In genomic region chr1:224124220-224124619, GRCh38 we compare ENCODE assay signal across 15 cellular contexts. TPM values are rescaled to one million over a fixed set of nuclear protein-coding genes. Genes with fewer than 3 reads are reported as not detected.
DNase-seq lines count a peak whose midpoint lies in the region; TF ChIP-seq lines count a peak whose summit lies in the region.
"Had no signal": no experiment of that assay in that cellular context is flagged by ENCODE, and none has a peak within 500 bp of the region (broad histone marks: within the 10 kb centered on the region; RNA-seq: fewer than 3 reads in every experiment).

No MANE protein-coding gene starts in this region.

- H3K36me3 ChIP-seq in SK-N-MC (ENCODE audit: insufficient read depth, low read length): peaks cover 18% of the 10 kb centered on the region
- peaks cover 4% of the 10 kb centered on the region for H3K36me3 ChIP-seq in CD4-positive, alpha-beta memory T cell (ENCODE audit: insufficient read depth, low read length)

- H3K27ac Mint-ChIP-seq in CD4-positive, alpha-beta memory T cell: peak overlapping the region in 1 of 7 donors; percentile 7

- TF ChIP-seq CTCF in AG04449 (IDR thresholded peaks at IDR 0.05; ENCODE audit: insufficient read depth, low read length, missing control alignments) (no peak), fibroblast of villous mesenchyme (IDR thresholded peaks at IDR 0.05; ENCODE audit: insufficient read depth, low read depth, low read length) (no peak)

- DNase-seq in AG04449 (ENCODE audit: low read depth, low spot score): peak; percentile 10
- peak; percentile 46 for DNase-seq in EL
- no peak for DNase-seq in SK-N-MC (ENCODE audit: low read depth, low spot score)
- DNase-seq in fibroblast of villous mesenchyme (ENCODE audit: low read depth): peak; percentile 7
- DNase-seq in NCI-H1048 (lab: John Stamatoyannopoulos, UW): no peak
- no peak for DNase-seq in glomerular visceral epithelial cell (ENCODE audit: extremely low spot score)
- DNase-seq in CD4-positive, alpha-beta memory T cell: no peak
- DNase-seq: CD4-positive, CD25-positive, alpha-beta regulatory T cell; DND-41; HCEC 1CT; IMR-90; KG1 had no signal

- H3K9ac ChIP-seq in SK-N-MC (ENCODE audit: insufficient read length): no peak overlapping the region
- H3K9ac ChIP-seq: BLaER1 treated with 17β-estradiol and CSF1 and Interleukin-3, amounts not matched to agents 10 nM and 100 nM had no signal

- H3K9me3 ChIP-seq in SK-N-MC (ENCODE audit: low read depth, low read length): no peaks in the 10 kb centered on the region
- no peaks in the 10 kb centered on the region for H3K9me3 ChIP-seq in CD4-positive, alpha-beta memory T cell (ENCODE audit: control insufficient read depth in 1 of 2, low read length in 2 of 2)
- H3K9me3 ChIP-seq: BLaER1 treated with 17β-estradiol and CSF1 and Interleukin-3, amounts not matched to agents 10 nM and 100 nM had no signal

- CTCF ChIA-PET in AG04449 (lab: Yijun Ruan, JAX): interaction anchor here (1.2 to 4.1 kb wide), 4 partner anchors 9 to 425 kb away, joined by 3 to 20 read pairs (median 9); no protein-coding TSS in a partner anchor
- CTCF ChIA-PET in CD4-positive, alpha-beta memory T cell (lab: Charles Lee; ENCODE audit: partially characterized antibody): no interaction called here

- peaks cover 3% of the 10 kb centered on the region for H3K4me1 ChIP-seq in CD4-positive, alpha-beta memory T cell (ENCODE audit: insufficient read depth, low read length)
- H3K4me1 ChIP-seq: BLaER1 treated with 17β-estradiol and CSF1 and Interleukin-3, amounts not matched to agents 10 nM and 100 nM had no signal

- peaks cover 28 to 57% (median 40%) of the 10 kb centered on the region in 4 donors for H3K4me1 Mint-ChIP-seq in CD4-positive, alpha-beta memory T cell

- no peaks in the 10 kb centered on the region for H3K27me3 Mint-ChIP-seq in CD4-positive, alpha-beta memory T cell
- H3K27me3 Mint-ChIP-seq: CD4-positive, CD25-positive, alpha-beta regulatory T cell had no signal

- H3K27ac ChIP-seq in SK-N-MC: peak overlapping the region; percentile 78; the same call in 1 of the 2 replicates
- no peak overlapping the region for H3K27ac ChIP-seq in CD4-positive, alpha-beta memory T cell (ENCODE audit: low read depth, low read length)
- H3K27ac ChIP-seq: 22Rv1; BLaER1 treated with 17β-estradiol and CSF1 and Interleukin-3, amounts not matched to agents 10 nM and 100 nM had no signal

- POLR2A ChIA-PET in AG04449 (lab: Yijun Ruan, JAX): interaction anchor here (0.7 kb wide), 1 partner anchor 80 kb away, joined by 4 read pairs; no protein-coding TSS in a partner anchor
- POLR2A ChIA-PET in CD4-positive, alpha-beta memory T cell (lab: Charles Lee; ENCODE audit: partially characterized antibody): no interaction called here

- H3K27me3 ChIP-seq in CD4-positive, alpha-beta memory T cell (ENCODE audit: insufficient read depth, low read length): no peaks in the 10 kb centered on the region
- H3K27me3 ChIP-seq: BLaER1 treated with 17β-estradiol and CSF1 and Interleukin-3, amounts not matched to agents 10 nM and 100 nM had no signal

- peaks cover 17 to 24% of the 10 kb centered on the region in 2 donors for H3K36me3 Mint-ChIP-seq in CD4-positive, alpha-beta memory T cell

- intact Hi-C loops in CD4-positive, alpha-beta memory T cell (cut with micrococcal nuclease): no loop called here

- no peak overlapping the region for H3K4me3 Mint-ChIP-seq in CD4-positive, alpha-beta memory T cell
- H3K4me3 Mint-ChIP-seq: CD4-positive, CD25-positive, alpha-beta regulatory T cell had no signal

- no peak overlapping the region for H3K4me3 ChIP-seq in AG04449 (ENCODE audit: low read depth, low read length)
- H3K4me3 ChIP-seq in SK-N-MC: no peak overlapping the region
- no peak overlapping the region for H3K4me3 ChIP-seq in fibroblast of villous mesenchyme (ENCODE audit: low read depth, low read length)
- H3K4me3 ChIP-seq in CD4-positive, alpha-beta memory T cell (ENCODE audit: low read length in 2 of 2): no peak overlapping the region
- H3K4me3 ChIP-seq: BLaER1 treated with 17β-estradiol and CSF1 and Interleukin-3, amounts not matched to agents 10 nM and 100 nM; GM12878 had no signal

- no peaks in the 10 kb centered on the region for H3K9me3 Mint-ChIP-seq in CD4-positive, alpha-beta memory T cell
- H3K9me3 Mint-ChIP-seq: CD4-positive, CD25-positive, alpha-beta regulatory T cell had no signal

RNA-seq across cellular contexts. Expression of gene FBXO28, which starts 10.3 kb away (rescaled TPM):
- 27.4 and 41.5 TPM in 2 replicates for total RNA-seq in fibroblast of villous mesenchyme
- total RNA-seq in CD4-positive, alpha-beta memory T cell: 10 to 100 TPM; 36.4 to 39.7 TPM
- polyA plus RNA-seq in CD4-positive, alpha-beta memory T cell: 10 to 100 TPM; 11.3 to 19.3 TPM

RNA-seq across cellular contexts. Expression of gene DEGS1, which starts 58.8 kb away (rescaled TPM):
- total RNA-seq in fibroblast of villous mesenchyme: 90.2 and 135 TPM in 2 replicates
- total RNA-seq in CD4-positive, alpha-beta memory T cell: 10 to 100 TPM; 58.5 TPM
- polyA plus RNA-seq in CD4-positive, alpha-beta memory T cell: 100 to 1,000 TPM; 135 to 137 TPM

Comparison
In these comparisons a context has a peak if more than half of its experiments do, and no peak if none do; other contexts are left out.
1. DNase-seq: peak in AG04449 (single experiment), EL (single experiment) and fibroblast of villous mesenchyme (single experiment); none in SK-N-MC (single experiment), NCI-H1048 (single experiment), glomerular visceral epithelial cell (single experiment) and CD4-positive, alpha-beta memory T cell (0 of 5).